In genomic region chr5:138336952-138337684, GRCh38 we compare ENCODE assay signal across 1 cellular context.
TF ChIP-seq lines count a peak whose summit lies in the region.

No MANE protein-coding gene starts in this region.

TF ChIP-seq in GM23338, 12 proteins besides CTCF, POLR2A, EP300 and RAD21 (continued from another document):
- no peak for TF ChIP-seq ZNF462 (CRISPR knock-in tag; IDR thresholded peaks at IDR 0.05)
- TF ChIP-seq ZNF114 (CRISPR knock-in tag; IDR thresholded peaks at IDR 0.05): 0 out of 2 replicates have a peak, but pooled peaks have one; percentile 41
- no peak for TF ChIP-seq NANOG (IDR thresholded peaks at IDR 0.05; ENCODE audit: borderline replicate concordance)
